Comparison of ENCODE assay signal across 8 cellular contexts in genomic region chr9:124852829-124853531, GRCh38. TPM values are rescaled to one million over a fixed set of nuclear protein-coding genes. Genes with fewer than 3 reads are reported as not detected.
DNase-seq lines count a peak whose midpoint lies in the region; TF ChIP-seq lines count a peak whose summit lies in the region.

Gene WDR38, plus strand, starts transcription at chr9:124853460. Its CDS starts 72 bp downstream, at chr9:124853532.

- H3K4me3 ChIP-seq in iPS-15b (ENCODE audit: low read depth, low read length) (peak within 1 kb of the TSS; percentile 67), skeletal muscle cell (ENCODE audit: low read depth, low read length) (peak within 1 kb of the TSS; percentile 51)

- H3K9me3 ChIP-seq in iPS-15b (ENCODE audit: control insufficient read depth, insufficient read depth, low read length) = no peaks in the 10 kb centered on the region

- peaks cover 0 to 2% (median 0%) of the 10 kb centered on the region in 5 experiments for H3K9me3 Mint-ChIP-seq in brain

- H3K4me1 ChIP-seq in iPS-15b (ENCODE audit: control insufficient read depth, insufficient read depth, low read length) = no peaks in the 10 kb centered on the region

- POLR2A ChIA-PET in HEK293T (lab: Yijun Ruan, JAX) = interaction anchor here (1.0 to 3.4 kb wide), 4 partner anchors 9 to 82 kb away, joined by 4 to 29 read pairs (median 16); partner anchors contain the start of genes ARPC5L, NR6A1, OLFML2A and RPL35

- H3K36me3 Mint-ChIP-seq in brain = peaks cover 6% of the 10 kb centered on the region

- H3K27me3 ChIP-seq in iPS-15b (ENCODE audit: control insufficient read depth, insufficient read depth, low read length) = no peaks in the 10 kb centered on the region

- TF ChIP-seq CTCF in brain (conservative IDR thresholded peaks at IDR 0.05) = peak; percentile 100

- H3K4me3 Mint-ChIP-seq in brain = peak within 1 kb of the TSS; percentile 71 to 81 (median 79)

- H3K36me3 ChIP-seq in iPS-15b (ENCODE audit: control insufficient read depth, insufficient read depth, low read length) = peaks cover 16% of the 10 kb centered on the region

- peaks cover 23% of the 10 kb centered on the region for H3K4me1 Mint-ChIP-seq in brain

- CTCF ChIA-PET in HEK293T (lab: Yijun Ruan, JAX) = interaction anchor here (0.6 to 8.0 kb wide), 32 partner anchors 8 to 377 kb away, joined by 3 to 244 read pairs (median 4); partner anchors contain the start of genes ARPC5L, NR6A1 and OLFML2A

- DNase-seq in GF-D8 (lab: John Stamatoyannopoulos, UW) (peak; percentile 18), HEK293T (ENCODE audit: extremely low spot score) (peak; percentile 84), NCI-H128 (lab: John Stamatoyannopoulos, UW; ENCODE audit: unreplicated experiment) (peak; percentile 35), UCSD-AML1 (lab: John Stamatoyannopoulos, UW; ENCODE audit: unreplicated experiment) (peak; percentile 79), skeletal muscle cell (ENCODE audit: low read depth) (no peak), OCI-M2 (lab: John Stamatoyannopoulos, UW; ENCODE audit: unreplicated experiment) (no peak)

- no peak within 1 kb of the TSS for H3K9ac ChIP-seq in iPS-15b (ENCODE audit: low read depth, low read length)

- H3K27me3 Mint-ChIP-seq in brain = peaks cover 3% of the 10 kb centered on the region

- peak within 1 kb of the TSS; percentile 53 to 95 (median 91) for H3K27ac Mint-ChIP-seq in brain

TF ChIP-seq in HEK293T, 16 proteins besides CTCF, POLR2A, EP300 and RAD21:
- TF ChIP-seq LEF1 (IDR thresholded peaks at IDR 0.05; ENCODE audit: borderline replicate concordance) = no peak
- no peak for TF ChIP-seq SUZ12 (IDR thresholded peaks at IDR 0.05)
- no peak for TF ChIP-seq FOXA1 (IDR thresholded peaks at IDR 0.05)
- TF ChIP-seq FOXM1 (IDR thresholded peaks at IDR 0.05; ENCODE audit: borderline replicate concordance) = no peak
- TF ChIP-seq ELF4 (IDR thresholded peaks at IDR 0.05) = no peak
- no peak for TF ChIP-seq FOXK2 (IDR thresholded peaks at IDR 0.05)
- TF ChIP-seq L3MBTL2 (conservative IDR thresholded peaks at IDR 0.05) = no peak
- TF ChIP-seq ARNT (IDR thresholded peaks at IDR 0.05) = no peak
- TF ChIP-seq TARDBP (IDR thresholded peaks at IDR 0.05) = peak; percentile 31; the same call in 1 of the 2 replicates
- no peak for TF ChIP-seq HDGF (IDR thresholded peaks at IDR 0.05; ENCODE audit: borderline replicate concordance)
- no peak for TF ChIP-seq CTBP1 (IDR thresholded peaks at IDR 0.05; ENCODE audit: borderline replicate concordance)
- TF ChIP-seq PKNOX1 (IDR thresholded peaks at IDR 0.05) = peak; percentile 39; the same call in 1 of the 2 replicates

RNA-seq across cellular contexts. Expression of gene WDR38, which starts in this region (rescaled TPM):
- not detected for polyA plus RNA-seq in brain (ENCODE audit: insufficient read depth, low read depth, low replicate concordance)

Comparison
In these comparisons a context has a peak if more than half of its experiments do, and no peak if none do; other contexts are left out.
1. DNase-seq: peak in GF-D8 (single experiment), HEK293T (single experiment), NCI-H128 (single experiment) and UCSD-AML1 (single experiment); none in skeletal muscle cell (single experiment) and OCI-M2 (single experiment).